Comparison of ENCODE assay signal across 8 cellular contexts in genomic region chr9:2132484-2133082, GRCh38.
A peak's percentile ranks its signal among the peaks of the same experiment; 100 is the strongest.
DNase-seq lines count a peak whose midpoint lies in the region; ATAC-seq and TF ChIP-seq lines count a peak whose summit lies in the region.

No MANE protein-coding gene starts in this region.

- ATAC-seq in GM18858 (IDR thresholded peaks at IDR 0.05; ENCODE audit: unreplicated experiment) (no peak), HG02798 (IDR thresholded peaks at IDR 0.05; ENCODE audit: poor library complexity, unreplicated experiment) (no peak)

- no peaks in the 10 kb centered on the region for H3K9me2 ChIP-seq in neural cell (ENCODE audit: insufficient read depth, low read length)

- no peak overlapping the region for H3K9ac ChIP-seq in neural cell (ENCODE audit: low read length)

- H4K20me1 ChIP-seq in neural cell (ENCODE audit: insufficient read depth) = no peaks in the 10 kb centered on the region

- no peak overlapping the region for H3K4me3 ChIP-seq in coronary artery
- H3K4me3 ChIP-seq in neural cell (ENCODE audit: low read length) = no peak overlapping the region

- no peaks in the 10 kb centered on the region for H3K27me3 ChIP-seq in neural cell (ENCODE audit: insufficient read depth, low read depth, low read length)

- H3K9me3 ChIP-seq in neural cell (ENCODE audit: low read length) = no peaks in the 10 kb centered on the region

- peak; percentile 44 for DNase-seq in NCI-H82 (lab: John Stamatoyannopoulos, UW)
- no peak for DNase-seq in NCI-H82 treated with DMSO at 0.1 percent for 48 hours (lab: John Stamatoyannopoulos, UW; ENCODE audit: unreplicated experiment)
- DNase-seq in NCI-H446 (lab: John Stamatoyannopoulos, UW) = peak; percentile 43 to 71
- no peak for DNase-seq in coronary artery (ENCODE audit: low spot score)
- DNase-seq in HK-2 (ENCODE audit: unreplicated experiment) = no peak

- peak; percentile 81 for TF ChIP-seq RAD21 in neural cell (conservative IDR thresholded peaks at IDR 0.05)

- H3K4me2 ChIP-seq in neural cell (ENCODE audit: low read length) = no peak overlapping the region

- no peaks in the 10 kb centered on the region for H3F3A ChIP-seq in neural cell (ENCODE audit: insufficient read depth, low read length, poor library complexity, severe bottlenecking)

- no peaks in the 10 kb centered on the region for H3K36me3 ChIP-seq in neural cell (ENCODE audit: insufficient read depth, low read length)

- no peaks in the 10 kb centered on the region for H3K79me2 ChIP-seq in neural cell (replicated peaks; ENCODE audit: insufficient read depth, low read length)

- H2AFZ ChIP-seq in neural cell (ENCODE audit: low read depth, low read length) = no peak overlapping the region

- TF ChIP-seq EP300 in neural cell (conservative IDR thresholded peaks at IDR 0.05; ENCODE audit: poor library complexity, severe bottlenecking) = no peak

- H3K27ac ChIP-seq in coronary artery = no peak overlapping the region
- H3K27ac ChIP-seq in neural cell (ENCODE audit: low read length) = no peak overlapping the region

- TF ChIP-seq CTCF in coronary artery (IDR thresholded peaks at IDR 0.05) (peak; percentile 35), neural cell (IDR thresholded peaks at IDR 0.05; ENCODE audit: poor library complexity, severe bottlenecking) (peak; percentile 72)

TF ChIP-seq in neural cell, 6 proteins besides CTCF, POLR2A, EP300 and RAD21:
- TF ChIP-seq MXI1 (conservative IDR thresholded peaks at IDR 0.05; ENCODE audit: poor library complexity, severe bottlenecking) = no peak
- TF ChIP-seq TAF1 (IDR thresholded peaks at IDR 0.05; ENCODE audit: low read depth) = no peak
- TF ChIP-seq SMC3 (conservative IDR thresholded peaks at IDR 0.05; ENCODE audit: poor library complexity) = peak; percentile 85

Comparison
In these comparisons a context has a peak if more than half of its experiments do, and no peak if none do; other contexts are left out.
1. DNase-seq: peak in NCI-H82 (single experiment) and NCI-H446 (2 of 2); none in NCI-H82 treated with DMSO at 0.1 percent for 48 hours (single experiment), coronary artery (single experiment) and HK-2 (single experiment).